In the genomic region with DNA sequence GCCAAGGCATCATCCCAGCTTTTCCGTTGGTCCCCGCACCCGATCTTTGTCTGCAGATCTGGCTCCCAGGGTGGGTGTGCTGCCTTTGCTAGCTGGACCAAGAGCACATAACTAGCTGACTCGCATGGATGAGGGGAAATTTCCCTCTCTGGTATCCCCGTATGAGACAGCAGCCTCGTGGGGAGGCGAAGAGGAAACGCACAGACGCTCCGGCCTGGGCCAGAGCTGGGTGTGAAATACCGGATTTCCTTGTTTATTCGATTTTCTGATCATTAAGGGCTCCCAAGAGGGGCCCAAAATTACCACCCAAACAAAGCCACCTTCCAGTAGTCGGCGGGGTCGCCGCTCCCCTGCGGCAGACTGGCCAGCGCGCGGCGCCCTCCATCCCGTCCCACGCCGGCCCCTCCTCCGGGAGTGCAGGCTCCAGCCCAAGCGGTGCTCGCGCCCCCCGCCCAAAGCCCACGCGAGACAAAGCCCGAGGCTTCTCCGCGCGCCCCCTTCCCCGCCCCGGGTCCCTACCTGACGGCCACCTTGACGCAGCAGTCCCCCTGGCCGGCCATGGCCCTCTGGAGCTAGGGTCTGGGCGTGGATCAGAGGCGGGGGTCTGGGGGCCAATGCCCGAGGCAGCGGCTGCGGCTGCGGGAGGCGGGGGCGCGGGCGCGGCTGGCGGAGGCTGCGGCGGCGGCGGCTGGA, we compare ENCODE assay signal across 8 cellular contexts. TPM values are rescaled to one million over a fixed set of nuclear protein-coding genes. Genes with fewer than 3 reads are reported as not detected.
DNase-seq lines count a peak whose midpoint lies in the region; ATAC-seq and TF ChIP-seq lines count a peak whose summit lies in the region.

No MANE protein-coding gene starts in this region.

- H3K4me1 ChIP-seq in fibroblast of lung (ENCODE audit: control insufficient read depth, extremely low read depth, insufficient read depth, low read length) (no peaks in the 10 kb centered on the region), parathyroid adenoma (peaks cover 19% of the 10 kb centered on the region)

- peak overlapping the region; percentile 91 for H3K4me3 Mint-ChIP-seq in activated CD8-positive, alpha-beta memory T cell treated with anti-CD3 and anti-CD28 coated beads, Interleukin-2, amount 10 ng/mL, durations not matched to agents 7 days and 5 days

- no peaks in the 10 kb centered on the region for H3K9me3 Mint-ChIP-seq in activated CD8-positive, alpha-beta memory T cell treated with anti-CD3 and anti-CD28 coated beads, Interleukin-2, amount 10 ng/mL, durations not matched to agents 7 days and 5 days (ENCODE audit: low read depth)

- H3K4me3 ChIP-seq in HL-60 (replicated peaks; ENCODE audit: insufficient read depth, low read length) (peak overlapping the region; percentile 78), fibroblast of lung (replicated peaks in 1 of 4; ENCODE audit: control extremely low read depth in 1 of 4, insufficient read depth in 1 of 4, low read depth in 3 of 4, low read length in 4 of 4) (peak overlapping the region in 2 of 4 experiments; percentile 1 to 22), parathyroid adenoma (ENCODE audit: low read depth, low read length) (peak overlapping the region; percentile 55)

- H3K9me3 ChIP-seq in fibroblast of lung (ENCODE audit: control insufficient read depth, insufficient read depth, low read depth, low read length), result no peaks in the 10 kb centered on the region
- H3K9me3 ChIP-seq in parathyroid adenoma (ENCODE audit: control insufficient read depth, low read length), result no peaks in the 10 kb centered on the region

- DNase-seq in CD1c-positive myeloid dendritic cell (ENCODE audit: extremely low spot score) (peak; percentile 54), HL-60 (ENCODE audit: low read depth in 1 of 2, low spot score in 1 of 2) (peak in 1 of 2 experiments; percentile 45), fibroblast of lung (ENCODE audit: low read depth in 2 of 2) (no peak), LoVo (ENCODE audit: low spot score) (no peak), AG08395 (ENCODE audit: low spot score) (no peak)
- peak; percentile 69 for DNase-seq in activated CD8-positive, alpha-beta memory T cell treated with anti-CD3 and anti-CD28 coated beads, Interleukin-2, amount 10 ng/mL, durations not matched to agents 7 days and 5 days

- H3K4me1 Mint-ChIP-seq in activated CD8-positive, alpha-beta memory T cell treated with anti-CD3 and anti-CD28 coated beads, Interleukin-2, amount 10 ng/mL, durations not matched to agents 7 days and 5 days, result peaks cover 72% of the 10 kb centered on the region

- peak overlapping the region; percentile 64 for H3K27ac ChIP-seq in HL-60 (replicated peaks)
- H3K27ac ChIP-seq in fibroblast of lung (ENCODE audit: insufficient read depth, low read length), result no peak overlapping the region
- peak overlapping the region; percentile 73 for H3K27ac ChIP-seq in parathyroid adenoma

- no peak for ATAC-seq in activated CD8-positive, alpha-beta memory T cell treated with anti-CD3 and anti-CD28 coated beads, Interleukin-2, amount 10 ng/mL, durations not matched to agents 7 days and 5 days
- no peak for ATAC-seq in GM21526 (IDR thresholded peaks at IDR 0.05; ENCODE audit: low FRiP score, unreplicated experiment)

- peak overlapping the region; percentile 99 for H3K27ac Mint-ChIP-seq in activated CD8-positive, alpha-beta memory T cell treated with anti-CD3 and anti-CD28 coated beads, Interleukin-2, amount 10 ng/mL, durations not matched to agents 7 days and 5 days

- H3K36me3 Mint-ChIP-seq in activated CD8-positive, alpha-beta memory T cell treated with anti-CD3 and anti-CD28 coated beads, Interleukin-2, amount 10 ng/mL, durations not matched to agents 7 days and 5 days, result peaks cover 37% of the 10 kb centered on the region

- peak overlapping the region; percentile 35 for H3K4me2 ChIP-seq in fibroblast of lung (ENCODE audit: extremely low read depth, insufficient read depth, low read length)
- peak overlapping the region; percentile 76 for H3K4me2 ChIP-seq in parathyroid adenoma (ENCODE audit: low read length)

- H4K20me1 ChIP-seq in fibroblast of lung (ENCODE audit: control insufficient read depth, extremely low read depth, insufficient read depth, low read length), result no peaks in the 10 kb centered on the region

- H2AFZ ChIP-seq in fibroblast of lung (ENCODE audit: low read length) (no peak overlapping the region), parathyroid adenoma (peak overlapping the region; percentile 53)

- H3K79me2 ChIP-seq in fibroblast of lung (ENCODE audit: control insufficient read depth, insufficient read depth, low read length) (no peaks in the 10 kb centered on the region), parathyroid adenoma (peaks cover 5% of the 10 kb centered on the region)

- H3K36me3 ChIP-seq in fibroblast of lung (ENCODE audit: control insufficient read depth, insufficient read depth, low read length) (no peaks in the 10 kb centered on the region), parathyroid adenoma (ENCODE audit: control insufficient read depth, insufficient read depth, low read length) (no peaks in the 10 kb centered on the region)

- CTCF ChIA-PET in activated CD8-positive, alpha-beta memory T cell treated with anti-CD3 and anti-CD28 coated beads, Interleukin-2, amount 10 ng/mL, durations not matched to agents 7 days and 5 days (lab: Charles Lee), result interaction anchor here (1.2 to 11.9 kb wide), 6 partner anchors 10 to 96 kb away, joined by 3 to 146 read pairs (median 31); no protein-coding TSS in a partner anchor

- H3K27me3 Mint-ChIP-seq in activated CD8-positive, alpha-beta memory T cell treated with anti-CD3 and anti-CD28 coated beads, Interleukin-2, amount 10 ng/mL, durations not matched to agents 7 days and 5 days, result no peaks in the 10 kb centered on the region

- no peak overlapping the region for H3K9ac ChIP-seq in fibroblast of lung (ENCODE audit: insufficient read depth, low read length)
- H3K9ac ChIP-seq in parathyroid adenoma, result no peak overlapping the region

- TF ChIP-seq CTCF in HL-60 (IDR thresholded peaks at IDR 0.05; ENCODE audit: insufficient read depth, low read length) (no peak), fibroblast of lung (conservative IDR thresholded peaks at IDR 0.05 in 1 of 2, IDR thresholded peaks at IDR 0.05 in 1 of 2; ENCODE audit: low read depth in 1 of 2, low read length in 2 of 2) (peak in 1 of 2 donors; percentile 1), parathyroid adenoma (IDR thresholded peaks at IDR 0.05) (no peak)

- H3K27me3 ChIP-seq in HL-60 (ENCODE audit: insufficient read depth, poor library complexity, severe bottlenecking) (no peaks in the 10 kb centered on the region), fibroblast of lung (ENCODE audit: control insufficient read depth, insufficient read depth, low read length) (peaks cover 10% of the 10 kb centered on the region), parathyroid adenoma (ENCODE audit: control insufficient read depth, insufficient read depth, low read length) (no peaks in the 10 kb centered on the region)

RNA-seq across cellular contexts. Expression of gene KIF21B, which starts 0.5 kb away (rescaled TPM):
- 100 to 1,000 TPM; 102 to 155 TPM for total RNA-seq in activated CD8-positive, alpha-beta memory T cell treated with anti-CD3 and anti-CD28 coated beads, Interleukin-2, amount 10 ng/mL, durations not matched to agents 7 days and 5 days
- under 0.01 and 0.26 TPM in 2 replicates for total RNA-seq in fibroblast of lung
- 0.03 and 0.08 TPM in 2 replicates for polyA plus RNA-seq in fibroblast of lung
- 0.03 and 0.05 TPM in 2 replicates for polyA plus RNA-seq in fibroblast of lung (2012)
- polyA minus RNA-seq in fibroblast of lung (ENCODE audit: low replicate concordance), result 0.08 and 0.11 TPM in 2 replicates

Comparison
In these comparisons a context has a peak if more than half of its experiments do, and no peak if none do; other contexts are left out.
1. DNase-seq: peak in CD1c-positive myeloid dendritic cell (single experiment) and activated CD8-positive, alpha-beta memory T cell treated with anti-CD3 and anti-CD28 coated beads, Interleukin-2, amount 10 ng/mL, durations not matched to agents 7 days and 5 days (single experiment); none in fibroblast of lung (0 of 2), LoVo (single experiment) and AG08395 (single experiment).
2. RNA of gene KIF21B, which starts 0.5 kb away (total RNA-seq): 102 to 155 TPM in activated CD8-positive, alpha-beta memory T cell treated with anti-CD3 and anti-CD28 coated beads, Interleukin-2, amount 10 ng/mL, durations not matched to agents 7 days and 5 days; under 0.01 to 0.26 TPM in fibroblast of lung; every median in the first group is over 10 times any median in the second.